In the genomic region with DNA sequence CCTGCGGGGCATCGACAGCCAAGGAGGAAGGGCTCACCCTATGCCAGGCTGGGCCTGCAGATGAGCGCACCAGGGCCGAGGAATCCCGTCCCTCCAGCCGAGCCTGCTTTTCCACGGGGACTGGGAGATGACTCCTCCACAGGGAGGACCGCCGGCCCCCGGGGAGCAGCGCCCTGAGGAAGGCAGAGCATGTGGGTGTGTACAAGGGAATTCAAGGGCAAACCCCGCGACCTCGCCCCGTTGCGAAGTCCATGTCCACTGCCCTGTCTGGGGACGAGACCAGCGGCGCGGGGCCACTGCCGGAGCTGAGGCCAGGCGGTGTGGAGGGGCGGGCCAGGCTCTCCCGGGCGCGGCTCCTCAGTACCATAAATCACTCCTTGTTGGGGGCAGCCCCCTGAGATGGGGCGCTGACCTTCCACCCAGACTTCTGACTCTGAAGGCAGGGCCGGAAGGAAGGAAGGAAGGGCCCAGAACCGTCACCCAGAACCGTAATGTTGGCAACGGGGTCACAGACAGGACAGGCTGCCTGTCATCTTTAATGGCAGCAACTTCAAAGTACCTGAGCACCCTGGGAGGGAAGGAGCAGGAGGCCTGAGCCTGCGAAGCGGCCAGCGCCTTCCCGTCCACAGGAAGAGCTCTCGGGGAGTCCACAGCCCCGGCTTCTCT, we compare ENCODE assay signal across 11 cellular contexts. TPM values are rescaled to one million over a fixed set of nuclear protein-coding genes. Genes with fewer than 3 reads are reported as not detected.
DNase-seq lines count a peak whose midpoint lies in the region; ATAC-seq, FAIRE-seq and TF ChIP-seq lines count a peak whose summit lies in the region.
"Had no signal": no experiment of that assay in that cellular context is flagged by ENCODE, and none has a peak within 500 bp of the region (broad histone marks: within the 10 kb centered on the region; RNA-seq: fewer than 3 reads in every experiment).

No MANE protein-coding gene starts in this region.

- H3K9me3 Mint-ChIP-seq in effector memory CD8-positive, alpha-beta T cell, result no peaks in the 10 kb centered on the region

- H3K27ac Mint-ChIP-seq in effector memory CD8-positive, alpha-beta T cell, result peak overlapping the region in 1 of 2 donors; percentile 80

- peaks cover 40% of the 10 kb centered on the region for H3K36me3 Mint-ChIP-seq in effector memory CD8-positive, alpha-beta T cell (ENCODE audit: insufficient read depth)

- H3K27me3 ChIP-seq in left lung (no peaks in the 10 kb centered on the region), small intestine (ENCODE audit: control insufficient read depth in 2 of 2, insufficient read depth in 2 of 2, low read length in 2 of 2) (no peaks in the 10 kb centered on the region)

- H3K4me1 Mint-ChIP-seq in effector memory CD8-positive, alpha-beta T cell (ENCODE audit: low read depth in 2 of 2), result peaks cover 28 to 38% of the 10 kb centered on the region in 2 donors

- intact Hi-C loops in left lung (cut with DNase I), result no loop called here

- in situ Hi-C loops in GM13977 (cut with MboI; ENCODE audit: low pct_unique_long_range_greater_than_20kb, low sequenced_read_pairs, unreplicated experiment), result no loop called here
- in situ Hi-C loops in T47D (cut with HindIII; ENCODE audit: low pct_unique_long_range_greater_than_20kb, low sequenced_read_pairs), result no loop called here

- H3K36me3 ChIP-seq in left lung (peaks cover 0 to 15% of the 10 kb centered on the region in 2 donors), small intestine (ENCODE audit: control insufficient read depth in 2 of 2, insufficient read depth in 2 of 2, low read length in 2 of 2) (no peaks in the 10 kb centered on the region)

- no peak for FAIRE-seq in small intestine (lab: Jason Lieb, UNC)

- peak; percentile 12 for DNase-seq in GM13977 (ENCODE audit: low spot score)
- DNase-seq in T47D (ENCODE audit: low read depth in 1 of 2, low spot score in 1 of 2), result peak; percentile 82 to 94
- DNase-seq in left lung, result peak in 1 of 2 donors; percentile 85
- peak; percentile 88 for DNase-seq in small intestine
- no peak for DNase-seq in stimulated activated CD4-positive, alpha-beta T cell treated with anti-CD3 and anti-CD28 coated beads, Interleukin-1b, Interleukin-23, amount 100 ng/mL, for 48 hours
- DNase-seq in effector memory CD8-positive, alpha-beta T cell, result no peak
- no peak for DNase-seq in T-helper 1 cell
- no peak for DNase-seq in NCI-H82 treated with DMSO at 0.1 percent for 48 hours (lab: John Stamatoyannopoulos, UW; ENCODE audit: unreplicated experiment)
- DNase-seq: activated T-cell treated with anti-CD3 and anti-CD28 coated beads for 4 hours, DND-41 had no signal

- H3K27ac ChIP-seq in left lung, result peak overlapping the region in 1 of 2 donors; percentile 76
- peak overlapping the region; percentile 85 to 88 for H3K27ac ChIP-seq in small intestine (ENCODE audit: low read depth in 1 of 2, low read length in 1 of 2)
- H3K27ac ChIP-seq: HL-60 had no signal

- H3K4me3 Mint-ChIP-seq in effector memory CD8-positive, alpha-beta T cell, result no peak overlapping the region

- WGBS in small intestine, 3 donors, result 23 to 41% (median 33%) methylated on average over 33 to 37 of the region's 37 CpGs

- peak; percentile 36 for ATAC-seq in left lung
- ATAC-seq in effector memory CD8-positive, alpha-beta T cell (replicated peaks), result no peak

- H3K27me3 Mint-ChIP-seq in effector memory CD8-positive, alpha-beta T cell, result no peaks in the 10 kb centered on the region

- H3K4me3 ChIP-seq in left lung (no peak overlapping the region), small intestine (ENCODE audit: low read depth in 1 of 2, low read length in 2 of 2) (peak overlapping the region in 1 of 2 donors; percentile 38)

- H3K9me3 ChIP-seq in left lung (no peaks in the 10 kb centered on the region), small intestine (ENCODE audit: control insufficient read depth, low read depth) (no peaks in the 10 kb centered on the region)

- peaks cover 4 to 48% of the 10 kb centered on the region in 2 donors for H3K4me1 ChIP-seq in left lung
- H3K4me1 ChIP-seq in small intestine (ENCODE audit: control insufficient read depth in 2 of 2, insufficient read depth in 1 of 2, low read depth in 1 of 2, low read length in 1 of 2), result peaks cover 0 to 3% of the 10 kb centered on the region in 2 donors

- TF ChIP-seq CTCF in GM13977 (IDR thresholded peaks at IDR 0.05; ENCODE audit: extremely low read depth, insufficient read depth, missing control alignments) (no peak), left lung (IDR thresholded peaks at IDR 0.05) (no peak)

RNA-seq across cellular contexts. Expression of gene RNF34, which starts 52.6 kb away (rescaled TPM):
- 10 to 100 TPM; 26.1 to 36.5 TPM for total RNA-seq in left lung
- polyA plus RNA-seq in small intestine, result 10 to 100 TPM; 29.7 to 32.4 (median 31.1) TPM

Comparison
In these comparisons a context has a peak if more than half of its experiments do, and no peak if none do; other contexts are left out.
1. DNase-seq: peak in GM13977 (single experiment), T47D (2 of 2) and small intestine (single experiment); none in stimulated activated CD4-positive, alpha-beta T cell treated with anti-CD3 and anti-CD28 coated beads, Interleukin-1b, Interleukin-23, amount 100 ng/mL, for 48 hours (single experiment), effector memory CD8-positive, alpha-beta T cell (0 of 3), T-helper 1 cell (0 of 5) and NCI-H82 treated with DMSO at 0.1 percent for 48 hours (single experiment).